Comparison of ENCODE assay signal across 8 cellular contexts in genomic region chr16:56988948-56989945, GRCh38. TPM values are rescaled to one million over a fixed set of nuclear protein-coding genes. Genes with fewer than 3 reads are reported as not detected.
A peak's percentile ranks its signal among the peaks of the same experiment; 100 is the strongest.
DNase-seq lines count a peak whose midpoint lies in the region; ATAC-seq and TF ChIP-seq lines count a peak whose summit lies in the region.

TSS of gene NLRC5 (plus strand) at chr16:56989557. CDS start at chr16:57020713, 31,156 bp downstream.

- H3K4me3 Mint-ChIP-seq in natural killer cell = peak within 1 kb of the TSS; percentile 89

- no peaks in the 10 kb centered on the region for H3K9me3 Mint-ChIP-seq in natural killer cell

- intact Hi-C loops in natural killer cell (cut with micrococcal nuclease) = loop anchor here (1.0 kb wide), 3 partner anchors 10 to 52 kb away; no protein-coding TSS in a partner anchor

- no peak within 1 kb of the TSS for H3K27ac ChIP-seq in HUES48 (ENCODE audit: low read depth, low read length)

- peaks cover 8% of the 10 kb centered on the region for H3K36me3 Mint-ChIP-seq in natural killer cell

- H3K36me3 ChIP-seq in HUES48 (ENCODE audit: control insufficient read depth, insufficient read depth, low read length) = no peaks in the 10 kb centered on the region

- no peaks in the 10 kb centered on the region for H3K9me3 ChIP-seq in HUES48 (ENCODE audit: control insufficient read depth, insufficient read depth, low read length)

- DNase-seq in D341Med (ENCODE audit: low spot score) (peak; percentile 86), RPMI7951 (ENCODE audit: low read depth) (peak; percentile 87), fibroblast of mammary gland (ENCODE audit: low read depth) (peak; percentile 72), natural killer cell (peak; percentile 83)
- peak; percentile 73 to 89 for DNase-seq in activated T-helper 1 cell treated with anti-CD3 and anti-CD28 coated beads, Interleukin-2, amount 50 U/mL, for 16 hours (ENCODE audit: low read depth in 1 of 2, low spot score in 1 of 2)
- peak; percentile 81 to 90 (median 87) for DNase-seq in stimulated activated naive CD4-positive, alpha-beta T cell (lab: John Stamatoyannopoulos, UW)

- peaks cover 6% of the 10 kb centered on the region; the same call in 1 of the 2 replicates for H3K4me1 ChIP-seq in HUES48 (ENCODE audit: control insufficient read depth, insufficient read depth, low read length)

- H3K4me1 Mint-ChIP-seq in natural killer cell = peaks cover 64 to 68% of the 10 kb centered on the region in 2 donors

- peaks cover 37% of the 10 kb centered on the region for H3K27me3 ChIP-seq in HUES48 (ENCODE audit: control insufficient read depth, insufficient read depth, low read length)

- TF ChIP-seq CTCF in fibroblast of mammary gland (conservative IDR thresholded peaks at IDR 0.05; ENCODE audit: control insufficient read depth, insufficient read depth, low read depth, low read length) = no peak
- no peak for TF ChIP-seq CTCF in natural killer cell (IDR thresholded peaks at IDR 0.05)

- ATAC-seq in GM21367 (IDR thresholded peaks at IDR 0.05; ENCODE audit: unreplicated experiment) = peak; percentile 59
- ATAC-seq in natural killer cell = peak; percentile 94 to 96 (median 96)

- no peaks in the 10 kb centered on the region for H3K27me3 Mint-ChIP-seq in natural killer cell (ENCODE audit: low read depth in 2 of 2)

- H3K4me3 ChIP-seq in HUES48 (ENCODE audit: low read depth, low read length) (peak within 1 kb of the TSS; percentile 66), fibroblast of mammary gland (ENCODE audit: control insufficient read depth, low read depth, low read length) (peak within 1 kb of the TSS; percentile 68)

- no peak within 1 kb of the TSS for H3K9ac ChIP-seq in HUES48 (ENCODE audit: low read depth, low read length)

- peak within 1 kb of the TSS; percentile 91 to 99 for H3K27ac Mint-ChIP-seq in natural killer cell

RNA-seq across cellular contexts. Expression of gene NLRC5, which starts in this region (rescaled TPM):
- total RNA-seq in RPMI7951 (2014; rRNA removed; shearing (Covaris generic)) = 15.0 and 16.1 TPM in 2 replicates
- 100 to 1,000 TPM; 320 to 563 (median 535) TPM for total RNA-seq in natural killer cell

Comparison
In these comparisons a context has a peak if more than half of its experiments do, and no peak if none do; other contexts are left out.
1. RNA of gene NLRC5 (total RNA-seq): 320 to 563 TPM in natural killer cell; 15.0 to 16.1 TPM in RPMI7951; every median in the first group is over 10 times any median in the second.
2. Peak in every context shown above with its lines, with median percentiles within 50 percentile points of each other: DNase-seq.